In genomic region chr15:75200391-75200764, GRCh38 we compare ENCODE assay signal across 12 cellular contexts. TPM values are rescaled to one million over a fixed set of nuclear protein-coding genes. Genes with fewer than 3 reads are reported as not detected.
DNase-seq lines count a peak whose midpoint lies in the region; ATAC-seq and TF ChIP-seq lines count a peak whose summit lies in the region.
"Had no signal": no experiment of that assay in that cellular context is flagged by ENCODE, and none has a peak within 500 bp of the region (broad histone marks: within the 10 kb centered on the region; RNA-seq: fewer than 3 reads in every experiment).

No MANE protein-coding gene starts in this region.

- CTCF ChIA-PET in CD8-positive, alpha-beta memory T cell (lab: Charles Lee) = interaction anchor here (1.4 to 4.1 kb wide), 3 partner anchors 171 to 1227 kb away, joined by 3 to 23 read pairs (median 5); no protein-coding TSS in a partner anchor
- CTCF ChIA-PET in mammary epithelial cell (lab: Charles Lee; ENCODE audit: low non-redundant PET) = interaction anchor here (0.6 to 0.7 kb wide), 2 partner anchors 225 to 585 kb away, joined by 5 to 7 read pairs; no protein-coding TSS in a partner anchor
- CTCF ChIA-PET in naive thymus-derived CD4-positive, alpha-beta T cell (lab: Charles Lee) = interaction anchor here (0.7 to 2.1 kb wide), 2 partner anchors 171 to 432 kb away, joined by 3 to 9 read pairs; no protein-coding TSS in a partner anchor

- intact Hi-C loops in mammary epithelial cell (cut with micrococcal nuclease) = loop anchor here (2.0 to 10.0 kb wide), 4 partner anchors 96 to 828 kb away; partner anchors contain the start of gene CSK
- intact Hi-C loops in naive thymus-derived CD4-positive, alpha-beta T cell (cut with micrococcal nuclease) = loop anchor here (2.0 to 10.0 kb wide), 15 partner anchors 70 to 1563 kb away; partner anchors contain the start of genes ARID3B (in 2 of the 2), CLK3 (in 1 of the 2), CSK (in 1 of the 2) and FBXO22 (in 1 of the 2)

- peaks cover 41% of the 10 kb centered on the region for H3K4me1 ChIP-seq in CD8-positive, alpha-beta memory T cell (ENCODE audit: insufficient read depth, low read length)
- H3K4me1 ChIP-seq in HUES64 (ENCODE audit: insufficient read depth, low read length) (peaks cover 33% of the 10 kb centered on the region), mammary epithelial cell (ENCODE audit: insufficient read depth, low read length) (peaks cover 33% of the 10 kb centered on the region), SJCRH30 (peaks cover 30% of the 10 kb centered on the region)
- H3K4me1 ChIP-seq in naive thymus-derived CD4-positive, alpha-beta T cell (ENCODE audit: control insufficient read depth in 2 of 2, insufficient read depth in 2 of 2, low read length in 2 of 2) = peaks cover 26 to 27% of the 10 kb centered on the region in 2 donors

- WGBS in HUES64 = 45% methylated on average over 11 of the region's 11 CpGs
- WGBS in mammary epithelial cell (ENCODE audit: low coverage, missing lambda C conversion rate) = 14% methylated on average over 8 of the region's 11 CpGs

- no peak for TF ChIP-seq CTCF in mammary epithelial cell (conservative IDR thresholded peaks at IDR 0.05 in 1 of 2, IDR thresholded peaks at IDR 0.05 in 1 of 2; ENCODE audit: extremely low read depth in 1 of 2, insufficient read depth in 1 of 2, low read depth in 1 of 2, low read length in 2 of 2)

- peaks cover 4% of the 10 kb centered on the region for H4K20me1 ChIP-seq in mammary epithelial cell (ENCODE audit: insufficient read depth, low read length)

- H3K9ac ChIP-seq in HUES64 (ENCODE audit: low read depth, low read length) = peak overlapping the region; percentile 46; the same call in 1 of the 2 replicates
- no peak overlapping the region for H3K9ac ChIP-seq in mammary epithelial cell (ENCODE audit: insufficient read depth, low read length)

- H3K9me3 ChIP-seq in CD8-positive, alpha-beta memory T cell (ENCODE audit: low read length) = no peaks in the 10 kb centered on the region
- H3K9me3 ChIP-seq in HUES64 (ENCODE audit: insufficient read depth, low read depth, low read length) = no peaks in the 10 kb centered on the region
- H3K9me3 ChIP-seq in mammary epithelial cell (replicated peaks; ENCODE audit: insufficient read depth, low read length) = no peaks in the 10 kb centered on the region
- no peaks in the 10 kb centered on the region for H3K9me3 ChIP-seq in naive thymus-derived CD4-positive, alpha-beta T cell (ENCODE audit: control insufficient read depth in 2 of 3, low read length in 3 of 3)
- H3K9me3 ChIP-seq in SJCRH30 (replicated peaks) = no peaks in the 10 kb centered on the region
- H3K9me3 ChIP-seq: prostate gland had no signal

- H3K4me3 Mint-ChIP-seq in CD8-positive, alpha-beta memory T cell = peak overlapping the region; percentile 87 to 97 (median 94)
- peak overlapping the region; percentile 16 to 98 (median 94) for H3K4me3 Mint-ChIP-seq in naive thymus-derived CD4-positive, alpha-beta T cell

- no peaks in the 10 kb centered on the region for H3K36me3 ChIP-seq in CD8-positive, alpha-beta memory T cell (ENCODE audit: insufficient read depth, low read length)
- H3K36me3 ChIP-seq in HUES64 (ENCODE audit: insufficient read depth, low read length) (no peaks in the 10 kb centered on the region), mammary epithelial cell (ENCODE audit: insufficient read depth, low read length) (no peaks in the 10 kb centered on the region), SJCRH30 (peaks cover under 1% of the 10 kb centered on the region; the same call in 1 of the 2 replicates)
- H3K36me3 ChIP-seq in naive thymus-derived CD4-positive, alpha-beta T cell (ENCODE audit: control insufficient read depth in 2 of 3, insufficient read depth in 3 of 3, low read length in 3 of 3) = peaks cover 0 to 3% (median 0%) of the 10 kb centered on the region in 3 experiments
- H3K36me3 ChIP-seq: prostate gland had no signal

- ATAC-seq in naive thymus-derived CD4-positive, alpha-beta T cell = no peak

- POLR2A ChIA-PET in CD8-positive, alpha-beta memory T cell (lab: Charles Lee) = interaction anchor here (1.5 kb wide), 1 partner anchor 157 kb away, joined by 8 read pairs; no protein-coding TSS in a partner anchor
- POLR2A ChIA-PET in naive thymus-derived CD4-positive, alpha-beta T cell (lab: Charles Lee) = interaction anchor here (0.6 to 1.4 kb wide), 3 partner anchors 162 to 307 kb away, joined by 3 to 6 read pairs (median 3); no protein-coding TSS in a partner anchor

- peak overlapping the region; percentile 38 for H3K27ac ChIP-seq in CD8-positive, alpha-beta memory T cell (ENCODE audit: low read depth, low read length)
- H3K27ac ChIP-seq in HUES64 (ENCODE audit: low read depth, low read length) (peak overlapping the region; percentile 48; the same call in 1 of the 2 replicates), mammary epithelial cell (ENCODE audit: insufficient read depth, low read depth, low read length) (peak overlapping the region; percentile 33), SJCRH30 (no peak overlapping the region)
- H3K27ac ChIP-seq in naive thymus-derived CD4-positive, alpha-beta T cell (ENCODE audit: low read depth, low read length) = no peak overlapping the region

- no TSS peak for BruUV-seq in mammary epithelial cell (replicated peaks; lab: Mats Ljungman, UMichigan)

- in situ Hi-C loops in mammary epithelial cell (cut with MboI; ENCODE audit: low sequenced_read_pairs in 2 of 2) = loop anchor here in 1 of 2 donors (5.0 kb wide), 2 partner anchors 93 to 173 kb away; no protein-coding TSS in a partner anchor

- peaks cover 37% of the 10 kb centered on the region for H3K79me2 ChIP-seq in mammary epithelial cell (ENCODE audit: insufficient read depth, low read length)

- H3K9me3 Mint-ChIP-seq in CD8-positive, alpha-beta memory T cell = no peaks in the 10 kb centered on the region
- H3K9me3 Mint-ChIP-seq in naive thymus-derived CD4-positive, alpha-beta T cell = no peaks in the 10 kb centered on the region

- H3K27ac Mint-ChIP-seq in CD8-positive, alpha-beta memory T cell = peak overlapping the region in 2 of 8 donors; percentile 10 to 97
- H3K27ac Mint-ChIP-seq in naive thymus-derived CD4-positive, alpha-beta T cell = peak overlapping the region in 3 of 9 donors; percentile 57 to 85 (median 65)

- dilution Hi-C loops in mammary epithelial cell (cut with HindIII; ENCODE audit: low sequenced_read_pairs) = no loop called here

- H3K27me3 ChIP-seq in CD8-positive, alpha-beta memory T cell (ENCODE audit: insufficient read depth, low read length, poor library complexity, severe bottlenecking) = no peaks in the 10 kb centered on the region
- H3K27me3 ChIP-seq in HUES64 (ENCODE audit: insufficient read depth, low read length) (peaks cover 7% of the 10 kb centered on the region; the same call in 1 of the 2 replicates), mammary epithelial cell (ENCODE audit: insufficient read depth, low read length) (no peaks in the 10 kb centered on the region), SJCRH30 (no peaks in the 10 kb centered on the region)
- no peaks in the 10 kb centered on the region for H3K27me3 ChIP-seq in naive thymus-derived CD4-positive, alpha-beta T cell (ENCODE audit: control insufficient read depth in 2 of 2, insufficient read depth in 2 of 2, low read length in 2 of 2)

- DNase-seq in CD8-positive, alpha-beta memory T cell = no peak
- DNase-seq in mammary epithelial cell (no peak), NCI-H187 treated with DMSO at 0.1 percent for 48 hours (lab: John Stamatoyannopoulos, UW) (no peak), SJCRH30 (no peak), NOMO-1 (lab: John Stamatoyannopoulos, UW; ENCODE audit: unreplicated experiment in 2 of 2) (no peak), DMS153 treated with DMSO at 0.1 percent for 48 hours (lab: John Stamatoyannopoulos, UW; ENCODE audit: unreplicated experiment) (no peak)
- no peak for DNase-seq in naive thymus-derived CD4-positive, alpha-beta T cell
- DNase-seq: dorsolateral prefrontal cortex, HCEC 1CT had no signal

- H3K4me3 ChIP-seq in CD8-positive, alpha-beta memory T cell (ENCODE audit: low read length) = no peak overlapping the region
- H3K4me3 ChIP-seq in HUES64 (ENCODE audit: low read length) = peak overlapping the region; percentile 41
- no peak overlapping the region for H3K4me3 ChIP-seq in mammary epithelial cell (replicated peaks in 1 of 3; ENCODE audit: insufficient read depth in 1 of 3, low read depth in 2 of 3, low read length in 3 of 3)
- no peak overlapping the region for H3K4me3 ChIP-seq in naive thymus-derived CD4-positive, alpha-beta T cell (ENCODE audit: low read length)
- no peak overlapping the region for H3K4me3 ChIP-seq in SJCRH30

- peaks cover 0 to 1% of the 10 kb centered on the region in 2 donors for H3K27me3 Mint-ChIP-seq in CD8-positive, alpha-beta memory T cell
- no peaks in the 10 kb centered on the region for H3K27me3 Mint-ChIP-seq in naive thymus-derived CD4-positive, alpha-beta T cell

- peak overlapping the region; percentile 80 for H2AFZ ChIP-seq in mammary epithelial cell (ENCODE audit: low read depth, low read length)

- H3K36me3 Mint-ChIP-seq in CD8-positive, alpha-beta memory T cell = peaks cover 0 to 7% (median 0%) of the 10 kb centered on the region in 3 donors
- peaks cover 0 to 16% (median 0%) of the 10 kb centered on the region in 5 donors for H3K36me3 Mint-ChIP-seq in naive thymus-derived CD4-positive, alpha-beta T cell

- peaks cover 34 to 60% (median 41%) of the 10 kb centered on the region in 3 donors for H3K4me1 Mint-ChIP-seq in CD8-positive, alpha-beta memory T cell
- H3K4me1 Mint-ChIP-seq in naive thymus-derived CD4-positive, alpha-beta T cell = peaks cover 19 to 64% (median 39%) of the 10 kb centered on the region in 7 donors

- peak overlapping the region; percentile 67 for H3K4me2 ChIP-seq in mammary epithelial cell (ENCODE audit: insufficient read depth, low read depth, low read length)

RNA-seq across cellular contexts. Expression of gene C15orf39, which starts 1.3 kb away (rescaled TPM):
- 10 to 100 TPM; 29.8 to 32.0 TPM for total RNA-seq in CD8-positive, alpha-beta memory T cell
- 6.1 TPM for polyA plus RNA-seq in CD8-positive, alpha-beta memory T cell
- polyA plus RNA-seq in HUES64 (2013, experiment 1 of 2) = 20.3 TPM
- polyA plus RNA-seq in HUES64 (2013, experiment 2 of 2) = 21.7 TPM
- 10 to 100 TPM in 1 of 2 donors, 1 to 10 TPM in 1; 3.8 to 22.8 TPM for total RNA-seq in mammary epithelial cell
- 9.0 TPM for polyA plus RNA-seq in mammary epithelial cell
- 31.5 TPM for polyA minus RNA-seq in mammary epithelial cell
- total RNA-seq in naive thymus-derived CD4-positive, alpha-beta T cell = 100 to 1,000 TPM in 1 of 5 experiments, 10 to 100 TPM in 4; 30.9 to 124 (median 50.5) TPM
- 1 to 10 TPM; 2.1 to 6.1 TPM for polyA plus RNA-seq in naive thymus-derived CD4-positive, alpha-beta T cell
- total RNA-seq in SJCRH30 (2014; rRNA removed; shearing (Covaris generic)) = 19.6 and 21.1 TPM in 2 replicates

RNA-seq across cellular contexts. Expression of gene GOLGA6C, which starts 57.8 kb away (rescaled TPM):
- total RNA-seq in CD8-positive, alpha-beta memory T cell = not detected
- not detected for polyA plus RNA-seq in CD8-positive, alpha-beta memory T cell
- not detected for polyA plus RNA-seq in HUES64 (2013, experiment 1 of 2)
- polyA plus RNA-seq in HUES64 (2013, experiment 2 of 2) = 0.19 TPM
- total RNA-seq in mammary epithelial cell = not detected
- polyA plus RNA-seq in mammary epithelial cell = not detected
- polyA minus RNA-seq in mammary epithelial cell = not detected
- total RNA-seq in naive thymus-derived CD4-positive, alpha-beta T cell = not detected
- polyA plus RNA-seq in naive thymus-derived CD4-positive, alpha-beta T cell = not detected
- not detected in 2 replicates for total RNA-seq in SJCRH30 (2014; rRNA removed; shearing (Covaris generic))
- total RNA-seq: G401 had no signal

Comparison
In these comparisons a context has a peak if more than half of its experiments do, and no peak if none do; other contexts are left out.
1. H3K27ac ChIP-seq: peak in CD8-positive, alpha-beta memory T cell (single experiment), HUES64 (single experiment) and mammary epithelial cell (single experiment); none in naive thymus-derived CD4-positive, alpha-beta T cell (single experiment) and SJCRH30 (single experiment).